1 cellular context compared by ENCODE assay signal in genomic region chr2:187988348-187988747, GRCh38.
TF ChIP-seq lines count a peak whose summit lies in the region.

No MANE protein-coding gene starts in this region.

TF ChIP-seq in HepG2, 621 proteins besides CTCF, POLR2A, EP300 and RAD21:
- TF ChIP-seq ZNF644 (CRISPR knock-in tag; IDR thresholded peaks at IDR 0.05; ENCODE audit: low read depth) (no peak), REST (IDR thresholded peaks at IDR 0.05; ENCODE audit: borderline replicate concordance in 1 of 2, low read depth in 1 of 2, low read length in 2 of 2) (no peak), MIER3 (CRISPR knock-in tag; IDR thresholded peaks at IDR 0.05; ENCODE audit: borderline replicate concordance) (no peak), TEAD2 (CRISPR knock-in tag; IDR thresholded peaks at IDR 0.05) (no peak), ZBTB7A (CRISPR knock-in tag; IDR thresholded peaks at IDR 0.05) (no peak), SPEN (CRISPR knock-in tag; IDR thresholded peaks at IDR 0.05; ENCODE audit: low read depth) (no peak), MNT (IDR thresholded peaks at IDR 0.05) (peak; percentile 27; the same call in 1 of the 2 replicates), ZNF318 (CRISPR knock-in tag; IDR thresholded peaks at IDR 0.05) (no peak), SIX4 (CRISPR knock-in tag; IDR thresholded peaks at IDR 0.05) (no peak)
